ENCODE assay signal across 12 cellular contexts in the genomic region with DNA sequence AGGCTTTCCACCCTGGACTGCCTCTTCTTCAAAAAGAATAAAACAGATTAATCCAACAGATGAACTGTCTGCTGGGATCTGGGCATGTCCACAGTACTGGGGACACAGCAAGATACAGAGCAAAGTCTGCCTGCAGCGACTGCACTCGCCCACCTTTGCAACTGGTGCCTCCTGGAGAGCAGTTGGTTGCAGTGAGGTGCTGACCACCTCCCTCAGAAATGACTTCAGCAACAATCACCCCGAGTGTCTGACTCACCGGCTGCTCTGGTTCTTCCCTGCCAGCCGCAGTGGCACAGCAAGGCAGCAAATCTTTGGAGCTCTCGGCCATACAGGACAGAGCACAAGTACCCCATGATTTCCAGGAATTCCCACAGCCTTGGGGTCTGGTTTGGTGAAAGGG.
DNase-seq lines count a peak whose midpoint lies in the region; ATAC-seq and TF ChIP-seq lines count a peak whose summit lies in the region.
"Had no signal": no experiment of that assay in that cellular context is flagged by ENCODE, and none has a peak within 500 bp of the region (broad histone marks: within the 10 kb centered on the region; RNA-seq: fewer than 3 reads in every experiment).

No MANE protein-coding gene starts in this region.

- peaks cover 0 to 8% of the 10 kb centered on the region in 2 donors for H3K4me1 ChIP-seq in breast epithelium

- no peaks in the 10 kb centered on the region for H3K27me3 ChIP-seq in breast epithelium

- H3K9me3 Mint-ChIP-seq in MCF 10A (ENCODE audit: unreplicated experiment): no peaks in the 10 kb centered on the region
- no peaks in the 10 kb centered on the region for H3K9me3 Mint-ChIP-seq in activated T-helper 2 cell treated with anti-CD3 and anti-CD28 coated beads, Interferon-gamma antibody, Interleukin-2, Interleukin-4, amounts not matched to agents 10 μg/mL and 5 μg/mL and 100 μg/mL, durations not matched to agents 14 hours and 24 hours and 36 hours
- H3K9me3 Mint-ChIP-seq: CD4-positive, CD25-positive, alpha-beta regulatory T cell had no signal

- DNase-seq in MCF 10A (ENCODE audit: unreplicated experiment): peak; percentile 78
- no peak for DNase-seq in breast epithelium (ENCODE audit: low spot score in 2 of 2)
- DNase-seq in fibroblast of villous mesenchyme (ENCODE audit: low read depth): peak; percentile 47
- DNase-seq in ureter (ENCODE audit: low spot score): peak; percentile 34
- no peak for DNase-seq in activated CD4-positive, CD25-positive, alpha-beta regulatory T cell (lab: John Stamatoyannopoulos, UW)
- DNase-seq in activated T-helper 2 cell treated with anti-CD3 and anti-CD28 coated beads, Interferon-gamma antibody, Interleukin-2, Interleukin-4, amounts not matched to agents 10 μg/mL and 5 μg/mL and 100 μg/mL, durations not matched to agents 14 hours and 24 hours and 36 hours (ENCODE audit: low spot score): no peak
- DNase-seq: CD4-positive, CD25-positive, alpha-beta regulatory T cell; hypothalamus; occipital lobe had no signal

- H3K27me3 Mint-ChIP-seq in MCF 10A (ENCODE audit: insufficient read depth, unreplicated experiment): no peaks in the 10 kb centered on the region
- peaks cover 5% of the 10 kb centered on the region for H3K27me3 Mint-ChIP-seq in activated T-helper 2 cell treated with anti-CD3 and anti-CD28 coated beads, Interferon-gamma antibody, Interleukin-2, Interleukin-4, amounts not matched to agents 10 μg/mL and 5 μg/mL and 100 μg/mL, durations not matched to agents 14 hours and 24 hours and 36 hours (ENCODE audit: low read depth)
- H3K27me3 Mint-ChIP-seq: CD4-positive, CD25-positive, alpha-beta regulatory T cell had no signal

- BruUV-seq in MCF 10A (replicated peaks; lab: Mats Ljungman, UMichigan): no TSS peak

- POLR2A ChIA-PET in MCF 10A (lab: Yijun Ruan, JAX): interaction anchor here (1.7 kb wide), 1 partner anchor 584 kb away, joined by 5 read pairs; the partner anchor contains the start of gene BCL2L11

- H3K4me3 ChIP-seq in breast epithelium: no peak overlapping the region
- no peak overlapping the region for H3K4me3 ChIP-seq in fibroblast of villous mesenchyme (ENCODE audit: low read depth, low read length)
- H3K4me3 ChIP-seq: SK-N-MC had no signal

- H3K36me3 Mint-ChIP-seq in MCF 10A (ENCODE audit: insufficient read depth, unreplicated experiment): no peaks in the 10 kb centered on the region
- H3K36me3 Mint-ChIP-seq in activated T-helper 2 cell treated with anti-CD3 and anti-CD28 coated beads, Interferon-gamma antibody, Interleukin-2, Interleukin-4, amounts not matched to agents 10 μg/mL and 5 μg/mL and 100 μg/mL, durations not matched to agents 14 hours and 24 hours and 36 hours (ENCODE audit: low read depth): no peaks in the 10 kb centered on the region
- H3K36me3 Mint-ChIP-seq: CD4-positive, CD25-positive, alpha-beta regulatory T cell had no signal

- CTCF ChIA-PET in MCF 10A (lab: Yijun Ruan, JAX): no interaction called here

- intact Hi-C loops in MCF 10A (cut with micrococcal nuclease): loop anchor here (1.0 kb wide), 1 partner anchor 584 kb away; the partner anchor contains the start of gene BCL2L11
- intact Hi-C loops in breast epithelium (cut with DNase I; ENCODE audit: low total_unique reads): no loop called here
- intact Hi-C loops in activated T-helper 2 cell treated with anti-CD3 and anti-CD28 coated beads, Interferon-gamma antibody, Interleukin-2, Interleukin-4, amounts not matched to agents 10 μg/mL and 5 μg/mL and 100 μg/mL, durations not matched to agents 14 hours and 24 hours and 36 hours (cut with micrococcal nuclease): loop anchor here (5.0 kb wide), 2 partner anchors 37 to 222 kb away; no protein-coding TSS in a partner anchor

- no peak overlapping the region for H3K27ac ChIP-seq in breast epithelium
- H3K27ac ChIP-seq: SK-N-MC had no signal

- H3K36me3 ChIP-seq in breast epithelium: no peaks in the 10 kb centered on the region

- TF ChIP-seq POLR2A in breast epithelium (IDR thresholded peaks at IDR 0.05): no peak

- TF ChIP-seq CTCF in MCF 10A (IDR thresholded peaks at IDR 0.05; ENCODE audit: unreplicated experiment): no peak
- no peak for TF ChIP-seq CTCF in breast epithelium (IDR thresholded peaks at IDR 0.05)
- TF ChIP-seq CTCF in fibroblast of villous mesenchyme (IDR thresholded peaks at IDR 0.05; ENCODE audit: insufficient read depth, low read depth, low read length): no peak

- peak overlapping the region; percentile 31 for H3K27ac Mint-ChIP-seq in MCF 10A (ENCODE audit: low read depth, unreplicated experiment)
- H3K27ac Mint-ChIP-seq in activated T-helper 2 cell treated with anti-CD3 and anti-CD28 coated beads, Interferon-gamma antibody, Interleukin-2, Interleukin-4, amounts not matched to agents 10 μg/mL and 5 μg/mL and 100 μg/mL, durations not matched to agents 14 hours and 24 hours and 36 hours: no peak overlapping the region

- peak overlapping the region; percentile 23 for H3K4me3 Mint-ChIP-seq in MCF 10A (ENCODE audit: unreplicated experiment)
- no peak overlapping the region for H3K4me3 Mint-ChIP-seq in activated T-helper 2 cell treated with anti-CD3 and anti-CD28 coated beads, Interferon-gamma antibody, Interleukin-2, Interleukin-4, amounts not matched to agents 10 μg/mL and 5 μg/mL and 100 μg/mL, durations not matched to agents 14 hours and 24 hours and 36 hours (ENCODE audit: low read depth)

- peaks cover 54% of the 10 kb centered on the region for H3K4me1 Mint-ChIP-seq in MCF 10A (ENCODE audit: insufficient read depth, unreplicated experiment)
- H3K4me1 Mint-ChIP-seq in activated T-helper 2 cell treated with anti-CD3 and anti-CD28 coated beads, Interferon-gamma antibody, Interleukin-2, Interleukin-4, amounts not matched to agents 10 μg/mL and 5 μg/mL and 100 μg/mL, durations not matched to agents 14 hours and 24 hours and 36 hours (ENCODE audit: low read depth): peaks cover 54% of the 10 kb centered on the region

- H3K9me3 ChIP-seq in breast epithelium: no peaks in the 10 kb centered on the region

- ATAC-seq in SK-N-SH treated with all-trans-retinoic acid at 6 μM for 48 hours: peak; percentile 86
- ATAC-seq in HG02884 (IDR thresholded peaks at IDR 0.05; ENCODE audit: unreplicated experiment): no peak

TF ChIP-seq in SK-N-SH treated with all-trans-retinoic acid at 6 μM for 48 hours, 23 proteins besides CTCF, POLR2A, EP300 and RAD21 (continues in another document):
- TF ChIP-seq POU6F1 (CRISPR knock-in tag; IDR thresholded peaks at IDR 0.05; ENCODE audit: borderline replicate concordance, low read depth): no peak
- no peak for TF ChIP-seq RARB (CRISPR knock-in tag; IDR thresholded peaks at IDR 0.05)
- no peak for TF ChIP-seq CSDC2 (CRISPR knock-in tag; IDR thresholded peaks at IDR 0.05)
- TF ChIP-seq ISL1 (CRISPR knock-in tag; IDR thresholded peaks at IDR 0.05): no peak
- TF ChIP-seq GLIS3 (CRISPR knock-in tag; IDR thresholded peaks at IDR 0.05): no peak
- no peak for TF ChIP-seq OSR1 (CRISPR knock-in tag; IDR thresholded peaks at IDR 0.05)
- TF ChIP-seq TCF4 (CRISPR knock-in tag; IDR thresholded peaks at IDR 0.05; ENCODE audit: borderline replicate concordance): no peak
- no peak for TF ChIP-seq PPARA (CRISPR knock-in tag; IDR thresholded peaks at IDR 0.05; ENCODE audit: borderline replicate concordance)
- TF ChIP-seq, protein P1, sequence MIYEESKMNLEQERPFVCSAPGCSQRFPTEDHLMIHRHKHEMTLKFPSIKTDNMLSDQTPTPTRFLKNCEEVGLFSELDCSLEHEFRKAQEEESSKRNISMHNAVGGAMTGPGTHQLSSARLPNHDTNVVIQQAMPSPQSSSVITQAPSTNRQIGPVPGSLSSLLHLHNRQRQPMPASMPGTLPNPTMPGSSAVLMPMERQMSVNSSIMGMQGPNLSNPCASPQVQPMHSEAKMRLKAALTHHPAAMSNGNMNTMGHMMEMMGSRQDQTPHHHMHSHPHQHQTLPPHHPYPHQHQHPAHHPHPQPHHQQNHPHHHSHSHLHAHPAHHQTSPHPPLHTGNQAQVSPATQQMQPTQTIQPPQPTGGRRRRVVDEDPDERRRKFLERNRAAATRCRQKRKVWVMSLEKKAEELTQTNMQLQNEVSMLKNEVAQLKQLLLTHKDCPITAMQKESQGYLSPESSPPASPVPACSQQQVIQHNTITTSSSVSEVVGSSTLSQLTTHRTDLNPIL (CRISPR knock-in tag; IDR thresholded peaks at IDR 0.05; ENCODE audit: low read depth): no peak
- TF ChIP-seq, protein P2, sequence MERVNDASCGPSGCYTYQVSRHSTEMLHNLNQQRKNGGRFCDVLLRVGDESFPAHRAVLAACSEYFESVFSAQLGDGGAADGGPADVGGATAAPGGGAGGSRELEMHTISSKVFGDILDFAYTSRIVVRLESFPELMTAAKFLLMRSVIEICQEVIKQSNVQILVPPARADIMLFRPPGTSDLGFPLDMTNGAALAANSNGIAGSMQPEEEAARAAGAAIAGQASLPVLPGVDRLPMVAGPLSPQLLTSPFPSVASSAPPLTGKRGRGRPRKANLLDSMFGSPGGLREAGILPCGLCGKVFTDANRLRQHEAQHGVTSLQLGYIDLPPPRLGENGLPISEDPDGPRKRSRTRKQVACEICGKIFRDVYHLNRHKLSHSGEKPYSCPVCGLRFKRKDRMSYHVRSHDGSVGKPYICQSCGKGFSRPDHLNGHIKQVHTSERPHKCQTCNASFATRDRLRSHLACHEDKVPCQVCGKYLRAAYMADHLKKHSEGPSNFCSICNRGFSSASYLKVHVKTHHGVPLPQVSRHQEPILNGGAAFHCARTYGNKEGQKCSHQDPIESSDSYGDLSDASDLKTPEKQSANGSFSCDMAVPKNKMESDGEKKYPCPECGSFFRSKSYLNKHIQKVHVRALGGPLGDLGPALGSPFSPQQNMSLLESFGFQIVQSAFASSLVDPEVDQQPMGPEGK (CRISPR knock-in tag; IDR thresholded peaks at IDR 0.05; ENCODE audit: borderline replicate concordance): no peak
- TF ChIP-seq ZFP3 (CRISPR knock-in tag; IDR thresholded peaks at IDR 0.05): no peak
- no peak for TF ChIP-seq ARNTL (CRISPR knock-in tag; IDR thresholded peaks at IDR 0.05; ENCODE audit: borderline replicate concordance, low read depth)
- TF ChIP-seq ZC3H10 (CRISPR knock-in tag; IDR thresholded peaks at IDR 0.05): no peak
- TF ChIP-seq ESRRG (CRISPR knock-in tag; IDR thresholded peaks at IDR 0.05): no peak
- TF ChIP-seq BACH2 (CRISPR knock-in tag; IDR thresholded peaks at IDR 0.05; ENCODE audit: borderline replicate concordance): no peak

Comparison
In these comparisons a context has a peak if more than half of its experiments do, and no peak if none do; other contexts are left out.
1. DNase-seq: peak in MCF 10A (single experiment), fibroblast of villous mesenchyme (single experiment) and ureter (single experiment); none in breast epithelium (0 of 2), activated CD4-positive, CD25-positive, alpha-beta regulatory T cell (0 of 4) and activated T-helper 2 cell treated with anti-CD3 and anti-CD28 coated beads, Interferon-gamma antibody, Interleukin-2, Interleukin-4, amounts not matched to agents 10 μg/mL and 5 μg/mL and 100 μg/mL, durations not matched to agents 14 hours and 24 hours and 36 hours (single experiment).